12 cellular contexts compared by ENCODE assay signal in the genomic region with DNA sequence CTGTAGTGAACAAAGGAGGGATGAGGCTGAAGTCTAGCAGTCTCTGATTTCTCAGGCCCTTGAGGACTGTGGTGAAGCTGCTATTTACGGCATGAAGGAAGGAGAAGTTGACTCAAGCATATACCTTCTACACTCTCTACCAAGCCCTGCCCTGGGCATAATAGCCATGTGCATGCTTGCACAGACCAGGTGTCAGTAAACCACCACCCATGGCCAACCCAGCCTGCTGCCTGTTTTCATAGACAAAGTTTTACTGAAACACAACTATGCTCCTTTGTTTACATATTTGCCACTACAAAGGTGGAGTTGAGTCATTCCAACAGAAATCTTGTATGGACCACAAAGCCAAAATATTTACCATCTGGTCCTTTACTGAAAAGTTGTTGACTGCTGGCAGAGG.
"Had no signal": no experiment of that assay in that cellular context is flagged by ENCODE, and none has a peak within 500 bp of the region (broad histone marks: within the 10 kb centered on the region; RNA-seq: fewer than 3 reads in every experiment).

No MANE protein-coding gene starts in this region.

- H3K27me3 ChIP-seq: stomach, uterus had no signal

- H3K4me1 ChIP-seq: left lung, stomach, uterus had no signal

- ATAC-seq: activated naive CD8-positive, alpha-beta T cell treated with anti-CD3 and anti-CD28 coated beads, Interleukin-2, amount 50 U/mL, for 24 hours; left lung had no signal

- H3K9me3 ChIP-seq: left lung, stomach, uterus had no signal

- H3K79me2 ChIP-seq: parathyroid adenoma had no signal

- H3K27ac ChIP-seq: left lung, parathyroid adenoma, stomach, uterus had no signal

- H3K9ac ChIP-seq: parathyroid adenoma had no signal

- H2AFZ ChIP-seq: parathyroid adenoma had no signal

- H3K36me3 ChIP-seq: left lung, stomach, uterus had no signal

- H3K4me3 ChIP-seq: left lung, stomach, uterus had no signal

- DNase-seq: activated CD4-positive, alpha-beta T cell treated with anti-CD3 and anti-CD28 coated beads for 4 hours; activated naive CD4-positive, alpha-beta T cell treated with Interleukin-2 at 50 U/mL for 16 hours; activated naive CD8-positive, alpha-beta T cell treated with anti-CD3 and anti-CD28 coated beads, Interleukin-2, amount 50 U/mL, for 24 hours; cerebellar nuclear complex; dermis blood vessel endothelial cell; glutamatergic neuron; left lung; retina; stimulated activated CD4-positive, alpha-beta T cell treated with anti-CD3 and anti-CD28 coated beads, Interleukin-4, amount 100 ng/mL, for 4 hours; stomach; uterus had no signal
